ENCODE assay signal across 14 cellular contexts in genomic region chr12:19675361-19675760, GRCh38.
A peak's percentile ranks its signal among the peaks of the same experiment; 100 is the strongest.
DNase-seq lines count a peak whose midpoint lies in the region; ATAC-seq and TF ChIP-seq lines count a peak whose summit lies in the region.
"Had no signal": no experiment of that assay in that cellular context is flagged by ENCODE, and none has a peak within 500 bp of the region (broad histone marks: within the 10 kb centered on the region; RNA-seq: fewer than 3 reads in every experiment).

No MANE protein-coding gene starts in this region.

- H3K27me3 ChIP-seq in GM06990 (replicated peaks; ENCODE audit: control insufficient read depth, insufficient read depth, low read length) (no peaks in the 10 kb centered on the region), gastrocnemius medialis (no peaks in the 10 kb centered on the region)

- ATAC-seq in GM18520 (IDR thresholded peaks at IDR 0.05; ENCODE audit: unreplicated experiment), result peak; percentile 97
- ATAC-seq in HG02798 (IDR thresholded peaks at IDR 0.05; ENCODE audit: poor library complexity, unreplicated experiment), result peak; percentile 69
- peak; percentile 95 for ATAC-seq in HG03565 (IDR thresholded peaks at IDR 0.05; ENCODE audit: unreplicated experiment)
- no peak for ATAC-seq in gastrocnemius medialis

- no peak overlapping the region for H3K4me3 ChIP-seq in GM06990 (replicated peaks; ENCODE audit: low read depth, low read length)
- H3K4me3 ChIP-seq in gastrocnemius medialis, result no peak overlapping the region
- H3K4me3 ChIP-seq: smooth muscle cell had no signal

- no peak for TF ChIP-seq POLR2A in gastrocnemius medialis (IDR thresholded peaks at IDR 0.05)

- no peak for TF ChIP-seq CTCF in GM06990 (IDR thresholded peaks at IDR 0.05; ENCODE audit: insufficient read depth, low read length, poor library complexity, severe bottlenecking)
- TF ChIP-seq CTCF in gastrocnemius medialis (IDR thresholded peaks at IDR 0.05 in 4 of 5, conservative IDR thresholded peaks at IDR 0.05 in 1 of 5), result no peak

- intact Hi-C loops in gastrocnemius medialis (cut with DNase I; ENCODE audit: low total_unique reads), result no loop called here

- no peaks in the 10 kb centered on the region for H3K9me3 ChIP-seq in gastrocnemius medialis

- H3K27ac ChIP-seq in gastrocnemius medialis, result no peak overlapping the region
- H3K27ac ChIP-seq: parathyroid adenoma had no signal

- in situ Hi-C loops in gastrocnemius medialis (cut with MboI; ENCODE audit: low sequenced_read_pairs in 4 of 4), result no loop called here

- no peaks in the 10 kb centered on the region for H3K36me3 ChIP-seq in GM06990 (ENCODE audit: control insufficient read depth, insufficient read depth, low read length)
- no peaks in the 10 kb centered on the region for H3K36me3 ChIP-seq in gastrocnemius medialis

- peak; percentile 1 for DNase-seq in GM06990 (ENCODE audit: extremely low read depth, insufficient read length)
- no peak for DNase-seq in NCI-H82 treated with DMSO at 0.1 percent for 48 hours (lab: John Stamatoyannopoulos, UW; ENCODE audit: unreplicated experiment)
- DNase-seq in DMS53 (lab: John Stamatoyannopoulos, UW), result no peak
- DNase-seq in gastrocnemius medialis, result no peak
- DNase-seq in DMS53 treated with DMSO at 0.1 percent for 48 hours (lab: John Stamatoyannopoulos, UW; ENCODE audit: unreplicated experiment), result no peak
- DNase-seq: activated CD4-positive, alpha-beta T cell treated with anti-CD3 and anti-CD28 coated beads for 1 hour; GF-D8; NCI-H2029; NCI-H82 had no signal

- H3K4me1 ChIP-seq in gastrocnemius medialis, result no peaks in the 10 kb centered on the region
- H3K4me1 ChIP-seq: parathyroid adenoma had no signal

Comparison
In these comparisons a context has a peak if more than half of its experiments do, and no peak if none do; other contexts are left out.
1. ATAC-seq: peak in GM18520 (single experiment), HG02798 (single experiment) and HG03565 (single experiment); none in gastrocnemius medialis (0 of 2).